ENCODE assay signal across 8 cellular contexts in the genomic region with DNA sequence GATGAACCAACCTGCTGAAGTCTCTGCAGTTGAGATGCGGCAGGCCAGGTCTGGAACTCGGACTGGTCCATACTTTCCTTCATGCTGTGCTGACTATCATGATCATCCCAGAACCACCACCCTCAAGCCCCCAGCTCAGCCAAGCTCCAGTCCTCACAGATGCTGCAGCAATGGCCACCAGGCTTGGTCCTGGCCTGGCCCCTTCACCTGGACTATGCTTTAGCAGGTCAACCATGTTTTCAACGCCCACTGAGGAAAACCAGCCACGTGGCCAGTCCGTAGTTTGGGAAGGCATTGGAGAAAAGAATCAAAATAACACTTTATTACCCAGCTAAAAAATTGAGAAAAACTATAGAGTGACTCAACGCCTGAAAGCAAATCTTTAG.
DNase-seq lines count a peak whose midpoint lies in the region; ATAC-seq and TF ChIP-seq lines count a peak whose summit lies in the region.

No MANE protein-coding gene starts in this region.

- H3K9me3 ChIP-seq in neutrophil, result no peaks in the 10 kb centered on the region

- H3K36me3 Mint-ChIP-seq in activated naive CD8-positive, alpha-beta T cell, result peaks cover 9% of the 10 kb centered on the region

- ATAC-seq in GM18502 (IDR thresholded peaks at IDR 0.05; ENCODE audit: poor library complexity, unreplicated experiment), result peak; percentile 5
- peak; percentile 2 for ATAC-seq in HG03432 (IDR thresholded peaks at IDR 0.05; ENCODE audit: unreplicated experiment)

- H3K4me1 ChIP-seq in neutrophil (ENCODE audit: control insufficient read depth in 1 of 2, insufficient read depth in 1 of 2, low read depth in 1 of 2, low read length in 1 of 2), result peaks cover 51 to 56% of the 10 kb centered on the region in 2 experiments

- peaks cover 4% of the 10 kb centered on the region for H3K9me3 Mint-ChIP-seq in activated naive CD8-positive, alpha-beta T cell (ENCODE audit: low read depth)

- H3K4me3 Mint-ChIP-seq in activated naive CD8-positive, alpha-beta T cell, result peak overlapping the region; percentile 75

- in situ Hi-C loops in KBM-7 (cut with MboI; ENCODE audit: low pct_unique_long_range_greater_than_20kb, low sequenced_read_pairs), result no loop called here

- no peaks in the 10 kb centered on the region for H3K27me3 ChIP-seq in neutrophil

- H3K27ac ChIP-seq in neutrophil, result peak overlapping the region; percentile 73

- H3K27ac Mint-ChIP-seq in activated naive CD8-positive, alpha-beta T cell, result peak overlapping the region; percentile 100

- peak overlapping the region; percentile 17 to 43 for H3K4me3 ChIP-seq in neutrophil (ENCODE audit: low read depth in 1 of 2, low read length in 1 of 2)

- no peak for TF ChIP-seq CTCF in neutrophil (IDR thresholded peaks at IDR 0.05)

- DNase-seq in iPS-NIHi11 (ENCODE audit: low spot score), result no peak
- DNase-seq in NCI-H69 (lab: John Stamatoyannopoulos, UW), result no peak
- DNase-seq in KBM-7, result no peak
- no peak for DNase-seq in NCI-H82 treated with DMSO at 0.1 percent for 48 hours (lab: John Stamatoyannopoulos, UW; ENCODE audit: unreplicated experiment)

- no peaks in the 10 kb centered on the region for H3K27me3 Mint-ChIP-seq in activated naive CD8-positive, alpha-beta T cell

- no peaks in the 10 kb centered on the region for H3K36me3 ChIP-seq in neutrophil

- peaks cover 93% of the 10 kb centered on the region for H3K4me1 Mint-ChIP-seq in activated naive CD8-positive, alpha-beta T cell (ENCODE audit: low read depth)
